In the genomic region with DNA sequence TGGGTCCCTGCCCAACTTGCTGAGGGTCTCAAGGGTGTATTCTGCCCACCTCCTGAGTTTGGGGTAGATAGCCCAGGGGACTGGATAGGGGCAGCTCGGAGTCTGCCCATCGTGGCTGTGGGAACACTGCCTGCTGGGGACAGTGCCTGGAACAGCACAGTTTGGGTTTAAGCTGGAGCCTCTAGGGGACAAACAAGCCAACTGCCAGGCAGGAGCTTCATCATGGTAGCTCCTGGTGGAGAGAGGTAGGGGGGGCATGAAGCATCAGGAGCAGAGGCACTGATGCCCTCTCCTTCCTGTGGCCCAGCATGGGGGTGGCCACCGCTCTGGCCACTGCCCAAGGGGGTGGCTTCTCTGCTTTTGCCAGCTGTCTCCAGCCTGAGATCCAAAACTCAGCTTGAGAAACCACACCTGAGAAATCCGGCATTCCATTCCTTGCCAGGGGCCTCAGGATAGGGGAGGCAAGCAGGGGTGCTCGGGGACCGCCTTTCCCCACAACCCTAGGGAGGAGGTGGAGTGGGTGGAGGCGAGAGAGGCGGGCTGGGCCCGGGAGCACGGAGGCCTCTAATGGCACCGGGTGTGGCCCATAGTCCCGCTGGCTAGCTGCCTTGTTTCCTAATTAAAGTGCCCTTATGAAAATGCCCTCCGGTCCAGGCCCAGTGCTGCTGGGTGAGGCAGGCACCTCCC, we compare ENCODE assay signal across 12 cellular contexts. TPM values are rescaled to one million over a fixed set of nuclear protein-coding genes. Genes with fewer than 3 reads are reported as not detected.
A peak's percentile ranks its signal among the peaks of the same experiment; 100 is the strongest.
DNase-seq lines count a peak whose midpoint lies in the region; ATAC-seq and TF ChIP-seq lines count a peak whose summit lies in the region.
"Had no signal": no experiment of that assay in that cellular context is flagged by ENCODE, and none has a peak within 500 bp of the region (broad histone marks: within the 10 kb centered on the region; RNA-seq: fewer than 3 reads in every experiment).

No MANE protein-coding gene starts in this region.

- BruUV-seq in OCI-LY7 (replicated peaks; lab: Mats Ljungman, UMichigan): no TSS peak

- H3K27me3 Mint-ChIP-seq in nephron (ENCODE audit: low read depth): peaks cover 11% of the 10 kb centered on the region

- H3K4me1 ChIP-seq in SK-N-SH (ENCODE audit: control insufficient read depth in 1 of 2, insufficient read depth in 2 of 2, low read depth in 1 of 2, low read length in 1 of 2): peaks cover 31 to 95% of the 10 kb centered on the region in 2 experiments
- H3K4me1 ChIP-seq in OCI-LY7 (ENCODE audit: insufficient read depth, low read length, poor library complexity, severe bottlenecking): no peaks in the 10 kb centered on the region

- H3K79me2 ChIP-seq in SK-N-SH (ENCODE audit: insufficient read depth): peaks cover 79% of the 10 kb centered on the region
- no peaks in the 10 kb centered on the region for H3K79me2 ChIP-seq in OCI-LY7 (ENCODE audit: insufficient read depth, low read depth, low read length)

- H2AFZ ChIP-seq in SK-N-SH (ENCODE audit: low read depth) (no peak overlapping the region), OCI-LY7 (ENCODE audit: low read length) (no peak overlapping the region)

- H3K27ac Mint-ChIP-seq in nephron: peak overlapping the region; percentile 90 to 95 (median 94)
- H3K27ac Mint-ChIP-seq: naive thymus-derived CD4-positive, alpha-beta T cell had no signal

- H4K20me1 ChIP-seq in SK-N-SH (ENCODE audit: insufficient read depth): peaks cover 21% of the 10 kb centered on the region; the same call in 1 of the 2 replicates
- no peaks in the 10 kb centered on the region for H4K20me1 ChIP-seq in OCI-LY7 (ENCODE audit: insufficient read depth, low read length)

- no peak for TF ChIP-seq RAD21 in SK-N-SH (IDR thresholded peaks at IDR 0.05; ENCODE audit: low read length)

- H3K9me2 ChIP-seq in SK-N-SH (no peaks in the 10 kb centered on the region), OCI-LY7 (ENCODE audit: insufficient read depth, low read length) (no peaks in the 10 kb centered on the region)

- no peaks in the 10 kb centered on the region for H3K9me3 ChIP-seq in SK-N-SH
- no peaks in the 10 kb centered on the region for H3K9me3 ChIP-seq in OCI-LY7 (ENCODE audit: low read length)

- CTCF ChIA-PET in SK-N-SH (lab: Yijun Ruan, JAX): interaction anchor here (0.7 to 9.3 kb wide), 14 partner anchors 9 to 407 kb away, joined by 3 to 106 read pairs (median 4); no protein-coding TSS in a partner anchor
- CTCF ChIA-PET in OCI-LY7 (lab: Charles Lee; ENCODE audit: unreplicated experiment): no interaction called here

- H3K36me3 Mint-ChIP-seq in nephron (ENCODE audit: low read depth): no peaks in the 10 kb centered on the region
- H3K36me3 Mint-ChIP-seq: naive thymus-derived CD4-positive, alpha-beta T cell had no signal

- intact Hi-C loops in OCI-LY7 (cut with micrococcal nuclease; ENCODE audit: unreplicated experiment): no loop called here

- no peak overlapping the region for H3K4me3 Mint-ChIP-seq in nephron
- H3K4me3 Mint-ChIP-seq: naive thymus-derived CD4-positive, alpha-beta T cell had no signal

- H3K27ac ChIP-seq in SK-N-SH (ENCODE audit: low read depth in 2 of 2, low read length in 1 of 2) (peak overlapping the region; percentile 74 to 94), epithelial cell of prostate (peak overlapping the region; percentile 73), OCI-LY7 (ENCODE audit: low read depth, low read length, poor library complexity, severe bottlenecking) (no peak overlapping the region)
- H3K27ac ChIP-seq: HL-60 had no signal

- DNase-seq in AG10803 (ENCODE audit: low read depth): peak; percentile 27
- DNase-seq in SK-N-SH: no peak
- DNase-seq in epithelial cell of prostate (ENCODE audit: low read depth, low spot score): no peak
- no peak for DNase-seq in OCI-LY7 (ENCODE audit: low spot score)
- DNase-seq in 8988T: no peak
- DNase-seq: activated T-cell treated with anti-CD3 and anti-CD28 coated beads for 4 hours; naive thymus-derived CD4-positive, alpha-beta T cell; stimulated activated CD4-positive, alpha-beta T cell treated with anti-CD3 and anti-CD28 coated beads, Interleukin-1b, Interleukin-23, amount 100 ng/mL, for 48 hours had no signal

- H3K36me3 ChIP-seq in SK-N-SH (replicated peaks in 1 of 2; ENCODE audit: control insufficient read depth in 1 of 2, insufficient read depth in 2 of 2, low read length in 1 of 2) (peaks cover 0 to 2% of the 10 kb centered on the region in 2 experiments), OCI-LY7 (ENCODE audit: insufficient read depth, low read length) (no peaks in the 10 kb centered on the region)

- H3K4me2 ChIP-seq in SK-N-SH (peak overlapping the region; percentile 70), OCI-LY7 (ENCODE audit: low read length) (no peak overlapping the region)

- H3K4me1 Mint-ChIP-seq in nephron: peaks cover 71% of the 10 kb centered on the region
- H3K4me1 Mint-ChIP-seq: naive thymus-derived CD4-positive, alpha-beta T cell had no signal

- POLR2A ChIA-PET in SK-N-SH (lab: Yijun Ruan, JAX) (interaction anchor here (0.8 to 2.6 kb wide), 8 partner anchors 9 to 47 kb away, joined by 3 to 8 read pairs (median 4); no protein-coding TSS in a partner anchor), OCI-LY7 (lab: Charles Lee) (interaction anchor here (0.6 kb wide), 1 partner anchor 313 kb away, joined by 6 read pairs; no protein-coding TSS in a partner anchor)

- H3K4me3 ChIP-seq in AG10803 (ENCODE audit: low read length) (no peak overlapping the region), SK-N-SH (ENCODE audit: low read depth in 2 of 2, low read length in 1 of 2) (no peak overlapping the region), OCI-LY7 (ENCODE audit: low read depth, low read length, poor library complexity, severe bottlenecking) (no peak overlapping the region)

- TF ChIP-seq CTCF in AG10803 (conservative IDR thresholded peaks at IDR 0.05; ENCODE audit: low read length) (no peak), SK-N-SH (IDR thresholded peaks at IDR 0.05) (0 out of 2 replicates have a peak, but pooled peaks have one; percentile 19), nephron (IDR thresholded peaks at IDR 0.05; ENCODE audit: unreplicated experiment in 3 of 3) (no peak), OCI-LY7 (conservative IDR thresholded peaks at IDR 0.05; ENCODE audit: low read length) (no peak)

- no peak for TF ChIP-seq EP300 in SK-N-SH (IDR thresholded peaks at IDR 0.05; ENCODE audit: borderline replicate concordance in 1 of 2, low read depth in 1 of 2, low read length in 1 of 2)

- no peak for ATAC-seq in HG03378 (IDR thresholded peaks at IDR 0.05; ENCODE audit: unreplicated experiment)
- ATAC-seq in HG03442 (IDR thresholded peaks at IDR 0.05; ENCODE audit: unreplicated experiment): no peak
- ATAC-seq: naive thymus-derived CD4-positive, alpha-beta T cell had no signal

- H3F3A ChIP-seq in SK-N-SH (replicated peaks; ENCODE audit: insufficient read depth): peaks cover 18% of the 10 kb centered on the region

- peak overlapping the region; percentile 43; the same call in 1 of the 2 replicates for H3K9ac ChIP-seq in SK-N-SH

- no peaks in the 10 kb centered on the region for H3K27me3 ChIP-seq in SK-N-SH (ENCODE audit: insufficient read depth)

- 59% methylated on average over 4 of the region's 13 CpGs for WGBS in SK-N-SH (ENCODE audit: low lambda C conversion rate)

- no peaks in the 10 kb centered on the region for H3K9me3 Mint-ChIP-seq in nephron
- H3K9me3 Mint-ChIP-seq: naive thymus-derived CD4-positive, alpha-beta T cell had no signal

TF ChIP-seq in SK-N-SH, 30 proteins besides CTCF, POLR2A, EP300 and RAD21:
- TF ChIP-seq RFX5 (IDR thresholded peaks at IDR 0.05; ENCODE audit: low read length) (no peak), SMC3 (IDR thresholded peaks at IDR 0.05; ENCODE audit: low read depth, low read length) (no peak), GABPA (IDR thresholded peaks at IDR 0.05; ENCODE audit: low read depth) (no peak), NFIC (IDR thresholded peaks at IDR 0.05; ENCODE audit: borderline replicate concordance) (no peak), GATA2 (CRISPR knock-in tag; IDR thresholded peaks at IDR 0.05) (no peak)
- TF ChIP-seq, protein P1, sequence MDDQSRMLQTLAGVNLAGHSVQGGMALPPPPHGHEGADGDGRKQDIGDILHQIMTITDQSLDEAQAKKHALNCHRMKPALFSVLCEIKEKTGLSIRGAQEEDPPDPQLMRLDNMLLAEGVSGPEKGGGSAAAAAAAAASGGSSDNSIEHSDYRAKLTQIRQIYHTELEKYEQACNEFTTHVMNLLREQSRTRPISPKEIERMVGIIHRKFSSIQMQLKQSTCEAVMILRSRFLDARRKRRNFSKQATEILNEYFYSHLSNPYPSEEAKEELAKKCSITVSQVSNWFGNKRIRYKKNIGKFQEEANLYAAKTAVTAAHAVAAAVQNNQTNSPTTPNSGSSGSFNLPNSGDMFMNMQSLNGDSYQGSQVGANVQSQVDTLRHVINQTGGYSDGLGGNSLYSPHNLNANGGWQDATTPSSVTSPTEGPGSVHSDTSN (IDR thresholded peaks at IDR 0.05): no peak

RNA-seq across cellular contexts. Expression of gene UNC5B, which starts 47.6 kb away (rescaled TPM):
- polyA plus RNA-seq in SK-N-SH (2012; rRNA removed): 12.2 and 13.8 TPM in 2 replicates
- 7.9 and 13.9 TPM in 2 replicates for polyA plus RNA-seq in SK-N-SH (2012; cell fraction: cytosol; rRNA removed)
- 19.4 and 24.8 TPM in 2 replicates for polyA plus RNA-seq in SK-N-SH (2012; cell fraction: nucleus; rRNA removed)
- total RNA-seq in OCI-LY7 (2014; rRNA removed; shearing (Covaris generic)): not detected in 2 replicates
- total RNA-seq in OCI-LY7 (2022): not detected in 2 replicates
- polyA plus RNA-seq: naive thymus-derived CD4-positive, alpha-beta T cell had no signal

RNA-seq across cellular contexts. Expression of gene SLC29A3, which starts 59.1 kb away (rescaled TPM):
- 3.8 and 4.6 TPM in 2 replicates for polyA plus RNA-seq in SK-N-SH (2012; rRNA removed)
- polyA plus RNA-seq in SK-N-SH (2012; cell fraction: cytosol; rRNA removed): 2.2 and 3.1 TPM in 2 replicates
- polyA plus RNA-seq in SK-N-SH (2012; cell fraction: nucleus; rRNA removed): 3.6 and 4.6 TPM in 2 replicates
- 1.4 and 1.7 TPM in 2 replicates for total RNA-seq in OCI-LY7 (2014; rRNA removed; shearing (Covaris generic))
- total RNA-seq in OCI-LY7 (2022): 7.3 and 8.2 TPM in 2 replicates
